ENCODE assay signal across 1 cellular context in the genomic region with DNA sequence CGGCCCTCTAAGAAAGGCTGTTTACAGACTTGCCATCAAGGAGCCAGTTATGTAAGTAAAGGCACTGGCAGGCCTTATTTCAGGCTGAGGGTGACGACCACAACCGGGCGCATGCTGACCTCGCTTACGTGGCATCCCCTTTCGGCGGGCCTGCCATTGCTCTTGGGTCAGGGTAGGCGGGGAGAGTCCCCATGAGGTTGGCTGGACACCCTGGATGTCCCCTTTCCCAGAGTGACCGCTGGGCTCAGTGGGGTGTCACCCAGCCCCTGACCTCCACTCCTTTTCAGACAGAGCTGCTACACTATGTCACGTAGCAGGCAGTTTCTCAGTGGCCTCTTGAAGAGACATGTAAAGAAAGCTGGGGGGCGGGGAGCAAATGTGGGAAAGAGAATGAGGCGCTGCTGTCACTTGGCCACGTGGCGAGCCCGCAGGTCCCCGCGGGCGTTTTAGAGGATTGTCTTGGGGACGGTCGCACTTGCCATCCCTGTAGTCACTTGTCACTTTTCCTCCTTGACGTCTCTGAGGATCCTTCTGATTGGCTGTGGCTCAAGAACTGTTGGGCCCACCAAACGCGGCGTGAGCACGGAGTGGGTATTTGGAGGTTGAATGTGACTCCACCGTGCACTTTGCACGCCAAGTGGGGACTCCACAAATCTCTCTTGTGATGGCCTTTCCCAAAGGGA.
TF ChIP-seq lines count a peak whose summit lies in the region.

No MANE protein-coding gene starts in this region.

TF ChIP-seq in WTC11, 78 proteins besides CTCF, POLR2A, EP300 and RAD21 (continued from another document):
- TF ChIP-seq ZNF232 (CRISPR knock-in tag; IDR thresholded peaks at IDR 0.05) (no peak), RELA (CRISPR knock-in tag; IDR thresholded peaks at IDR 0.05; ENCODE audit: borderline replicate concordance) (no peak), USF1 (CRISPR knock-in tag; IDR thresholded peaks at IDR 0.05) (no peak), GRHL2 (CRISPR knock-in tag; IDR thresholded peaks at IDR 0.05; ENCODE audit: insufficient replicate concordance, severe bottlenecking) (no peak), JAZF1 (CRISPR knock-in tag; IDR thresholded peaks at IDR 0.05) (no peak), FOXP1 (CRISPR knock-in tag; IDR thresholded peaks at IDR 0.05; ENCODE audit: borderline replicate concordance) (no peak), MXD4 (CRISPR knock-in tag; IDR thresholded peaks at IDR 0.05; ENCODE audit: borderline replicate concordance) (no peak), TP53 (CRISPR knock-in tag; IDR thresholded peaks at IDR 0.05) (no peak), ZNF671 (CRISPR knock-in tag; IDR thresholded peaks at IDR 0.05) (no peak), ZBTB43 (CRISPR knock-in tag; IDR thresholded peaks at IDR 0.05) (no peak), NR2C2 (CRISPR knock-in tag; IDR thresholded peaks at IDR 0.05) (no peak), SP1 (CRISPR knock-in tag; conservative IDR thresholded peaks at IDR 0.05) (no peak), E2F1 (CRISPR knock-in tag; IDR thresholded peaks at IDR 0.05) (no peak), NFE2L1 (CRISPR knock-in tag; IDR thresholded peaks at IDR 0.05) (no peak), ZNF396 (CRISPR knock-in tag; IDR thresholded peaks at IDR 0.05; ENCODE audit: borderline replicate concordance) (no peak)
- TF ChIP-seq, protein P1, sequence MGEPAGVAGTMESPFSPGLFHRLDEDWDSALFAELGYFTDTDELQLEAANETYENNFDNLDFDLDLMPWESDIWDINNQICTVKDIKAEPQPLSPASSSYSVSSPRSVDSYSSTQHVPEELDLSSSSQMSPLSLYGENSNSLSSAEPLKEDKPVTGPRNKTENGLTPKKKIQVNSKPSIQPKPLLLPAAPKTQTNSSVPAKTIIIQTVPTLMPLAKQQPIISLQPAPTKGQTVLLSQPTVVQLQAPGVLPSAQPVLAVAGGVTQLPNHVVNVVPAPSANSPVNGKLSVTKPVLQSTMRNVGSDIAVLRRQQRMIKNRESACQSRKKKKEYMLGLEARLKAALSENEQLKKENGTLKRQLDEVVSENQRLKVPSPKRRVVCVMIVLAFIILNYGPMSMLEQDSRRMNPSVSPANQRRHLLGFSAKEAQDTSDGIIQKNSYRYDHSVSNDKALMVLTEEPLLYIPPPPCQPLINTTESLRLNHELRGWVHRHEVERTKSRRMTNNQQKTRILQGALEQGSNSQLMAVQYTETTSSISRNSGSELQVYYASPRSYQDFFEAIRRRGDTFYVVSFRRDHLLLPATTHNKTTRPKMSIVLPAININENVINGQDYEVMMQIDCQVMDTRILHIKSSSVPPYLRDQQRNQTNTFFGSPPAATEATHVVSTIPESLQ (CRISPR knock-in tag; IDR thresholded peaks at IDR 0.05), result no peak
- TF ChIP-seq, protein P2, sequence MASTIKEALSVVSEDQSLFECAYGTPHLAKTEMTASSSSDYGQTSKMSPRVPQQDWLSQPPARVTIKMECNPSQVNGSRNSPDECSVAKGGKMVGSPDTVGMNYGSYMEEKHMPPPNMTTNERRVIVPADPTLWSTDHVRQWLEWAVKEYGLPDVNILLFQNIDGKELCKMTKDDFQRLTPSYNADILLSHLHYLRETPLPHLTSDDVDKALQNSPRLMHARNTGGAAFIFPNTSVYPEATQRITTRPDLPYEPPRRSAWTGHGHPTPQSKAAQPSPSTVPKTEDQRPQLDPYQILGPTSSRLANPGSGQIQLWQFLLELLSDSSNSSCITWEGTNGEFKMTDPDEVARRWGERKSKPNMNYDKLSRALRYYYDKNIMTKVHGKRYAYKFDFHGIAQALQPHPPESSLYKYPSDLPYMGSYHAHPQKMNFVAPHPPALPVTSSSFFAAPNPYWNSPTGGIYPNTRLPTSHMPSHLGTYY (CRISPR knock-in tag; IDR thresholded peaks at IDR 0.05), result no peak
- TF ChIP-seq, protein P3, sequence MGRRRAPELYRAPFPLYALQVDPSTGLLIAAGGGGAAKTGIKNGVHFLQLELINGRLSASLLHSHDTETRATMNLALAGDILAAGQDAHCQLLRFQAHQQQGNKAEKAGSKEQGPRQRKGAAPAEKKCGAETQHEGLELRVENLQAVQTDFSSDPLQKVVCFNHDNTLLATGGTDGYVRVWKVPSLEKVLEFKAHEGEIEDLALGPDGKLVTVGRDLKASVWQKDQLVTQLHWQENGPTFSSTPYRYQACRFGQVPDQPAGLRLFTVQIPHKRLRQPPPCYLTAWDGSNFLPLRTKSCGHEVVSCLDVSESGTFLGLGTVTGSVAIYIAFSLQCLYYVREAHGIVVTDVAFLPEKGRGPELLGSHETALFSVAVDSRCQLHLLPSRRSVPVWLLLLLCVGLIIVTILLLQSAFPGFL (CRISPR knock-in tag; IDR thresholded peaks at IDR 0.05; ENCODE audit: borderline replicate concordance), result no peak
